In genomic region chr15:99594916-99595315, GRCh38 we compare ENCODE assay signal across 23 cellular contexts.
"Had no signal": no experiment of that assay in that cellular context is flagged by ENCODE, and none has a peak within 500 bp of the region (broad histone marks: within the 10 kb centered on the region; RNA-seq: fewer than 3 reads in every experiment).

No MANE protein-coding gene starts in this region.

- H3K4me3 Mint-ChIP-seq: immature natural killer cell, mesothelial cell of epicardium had no signal

- ATAC-seq: foreskin keratinocyte, gastroesophageal sphincter, left lung, lower lobe of right lung, mucosa of descending colon had no signal

- H3K27ac Mint-ChIP-seq: immature natural killer cell, mesothelial cell of epicardium had no signal

- H3K27me3 Mint-ChIP-seq: naive B cell had no signal

- H3K27ac ChIP-seq: coronary artery, dorsolateral prefrontal cortex, esophagus muscularis mucosa, foreskin keratinocyte, gastroesophageal sphincter, left lung, lower lobe of right lung had no signal

- H3K27me3 ChIP-seq: dorsolateral prefrontal cortex, esophagus muscularis mucosa, foreskin keratinocyte, gastroesophageal sphincter, heart right ventricle, left lung had no signal

- DNase-seq: dermis blood vessel endothelial cell; dorsolateral prefrontal cortex; effector CD4-positive, alpha-beta T cell; effector memory CD4-positive, alpha-beta T cell; foreskin keratinocyte; glutamatergic neuron; head of caudate nucleus; heart right ventricle; hippocampal formation; immature natural killer cell; islet precursor cell; kidney; kidney glomerular epithelial cell; left lung; left ventricle myocardium superior; lower lobe of right lung; mesenchymal stem cell; mucosa of descending colon; naive B cell had no signal

- H3K9me3 ChIP-seq: esophagus muscularis mucosa, gastroesophageal sphincter, lower lobe of right lung had no signal

- H3K4me3 ChIP-seq: coronary artery, dorsolateral prefrontal cortex, esophagus muscularis mucosa, gastroesophageal sphincter, heart right ventricle, left lung, lower lobe of right lung, mucosa of descending colon had no signal

- H3K4me1 ChIP-seq: foreskin keratinocyte had no signal
